In the genomic region with DNA sequence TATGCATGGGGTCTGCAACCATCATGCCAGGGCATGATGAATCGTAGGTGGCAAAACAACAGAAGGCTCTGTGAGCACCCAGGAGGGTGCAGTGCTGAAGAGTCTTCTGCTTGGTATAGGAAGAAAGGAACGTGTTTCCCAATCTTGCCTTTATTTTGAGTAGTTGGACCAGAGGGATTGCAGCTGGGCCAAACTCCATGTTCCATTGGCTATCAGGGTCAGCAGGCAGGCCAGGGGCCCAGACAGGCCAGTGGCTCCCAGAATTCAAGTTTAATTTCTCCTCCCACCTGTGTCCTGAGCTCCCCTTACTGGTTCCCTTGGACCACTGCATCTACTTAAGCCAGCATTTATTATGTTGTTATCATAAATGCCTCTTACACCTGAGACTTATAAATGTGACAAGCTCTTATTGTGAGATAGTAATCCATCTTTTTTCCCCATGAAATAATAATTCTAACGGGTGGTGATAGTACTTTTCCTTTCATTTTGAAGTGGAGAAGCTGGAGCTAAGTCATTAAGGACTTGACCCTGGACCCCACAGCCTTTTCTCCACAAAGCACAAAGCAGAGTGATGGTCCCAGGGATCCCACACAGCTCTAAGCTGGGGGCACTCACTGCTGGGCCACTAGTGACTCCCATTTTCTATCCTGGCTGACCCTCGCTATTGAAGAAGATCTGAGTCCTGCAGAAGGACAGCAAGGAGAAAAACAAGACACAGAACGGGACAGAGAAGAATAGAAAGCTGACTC, we compare ENCODE assay signal across 8 cellular contexts. TPM values are rescaled to one million over a fixed set of nuclear protein-coding genes. Genes with fewer than 3 reads are reported as not detected.
DNase-seq lines count a peak whose midpoint lies in the region; ATAC-seq, FAIRE-seq and TF ChIP-seq lines count a peak whose summit lies in the region.

No MANE protein-coding gene starts in this region.

- TF ChIP-seq RAD21 in GM12878 (IDR thresholded peaks at IDR 0.05; ENCODE audit: insufficient read depth, low read depth, low read length), result peak; percentile 45

- WGBS in GM12878 (ENCODE audit: insufficient coverage, insufficient replicate concordance, low lambda C conversion rate, missing lambda C conversion rate), result 16% methylated on average over 5 of the region's 5 CpGs

- POLR2A ChIA-PET in GM12878 (lab: Charles Lee), result interaction anchor here (0.5 to 3.5 kb wide), 9 partner anchors 9 to 1947 kb away, joined by 3 to 27 read pairs (median 4); a partner anchor contains a TSS

- in situ Hi-C loops in GM12878 (cut with MboI), result no loop called here

- no peak for TF ChIP-seq POLR2A in GM12878 (IDR thresholded peaks at IDR 0.05; ENCODE audit: low read depth, low read length)

- TF ChIP-seq EP300 in GM12878 (IDR thresholded peaks at IDR 0.05; ENCODE audit: borderline replicate concordance in 1 of 2, control insufficient read depth in 1 of 2, low read depth in 2 of 2, low read length in 2 of 2), result no peak

- H3K79me2 ChIP-seq in GM12878 (ENCODE audit: control insufficient read depth, insufficient read depth, low read length), result peaks cover 40% of the 10 kb centered on the region

- H4K20me1 ChIP-seq in GM12878 (ENCODE audit: control insufficient read depth, insufficient read depth), result peaks cover 7% of the 10 kb centered on the region

- SMC1A ChIA-PET in GM12878 (lab: Charles Lee; ENCODE audit: uncharacterized antibody, unreplicated experiment), result interaction anchor here (0.6 to 1.8 kb wide), 17 partner anchors 9 to 824 kb away, joined by 3 to 7 read pairs (median 4); a partner anchor contains a TSS

- H3K27ac ChIP-seq in GM12878 (ENCODE audit: control insufficient read depth, insufficient read depth), result peak overlapping the region; percentile 99

- H3K4me3 ChIP-seq in AG10803 (ENCODE audit: low read length) (peak overlapping the region; percentile 83), GM12878 (peak overlapping the region; percentile 99), mucosa of stomach (ENCODE audit: low read length) (peak overlapping the region; percentile 96)

- ATAC-seq in HG03108 (IDR thresholded peaks at IDR 0.05; ENCODE audit: unreplicated experiment) (peak; percentile 13), GM12878 (peak; percentile 10; the same call in 1 of the 3 replicates), HG03354 (IDR thresholded peaks at IDR 0.05; ENCODE audit: poor library complexity, severe bottlenecking, unreplicated experiment) (no peak)

- H3K36me3 ChIP-seq in GM12878 (ENCODE audit: control insufficient read depth in 2 of 2, insufficient read depth in 2 of 2, low read length in 1 of 2) (peaks cover 5 to 15% of the 10 kb centered on the region in 2 experiments; a peak in 3 of 4 replicates), mucosa of stomach (ENCODE audit: control insufficient read depth, insufficient read depth, low read length) (no peaks in the 10 kb centered on the region)

- no peak for FAIRE-seq in GM12878 (lab: Jason Lieb, UNC)

- H3K9ac ChIP-seq in GM12878 (ENCODE audit: control insufficient read depth, insufficient read depth, low read length) (peak overlapping the region; percentile 99), mucosa of stomach (ENCODE audit: low read length) (peak overlapping the region; percentile 96)

- CTCF ChIA-PET in GM12878 (lab: Yijun Ruan, JAX), result interaction anchor here (0.6 to 5.3 kb wide), 14 partner anchors 9 to 344 kb away, joined by 3 to 62 read pairs (median 4); no protein-coding TSS in a partner anchor

- peak overlapping the region; percentile 85 for H2AFZ ChIP-seq in GM12878 (ENCODE audit: control insufficient read depth, low read depth, low read length)

- H3K4me2 ChIP-seq in GM12878 (ENCODE audit: control insufficient read depth, insufficient read depth), result peak overlapping the region; percentile 65

- TSS peak; percentile 91 for BruUV-seq in GM12878 (replicated peaks; lab: Mats Ljungman, UMichigan)

- no peaks in the 10 kb centered on the region for H3K27me3 ChIP-seq in GM12878 (replicated peaks in 1 of 2; ENCODE audit: control insufficient read depth in 2 of 2, insufficient read depth in 2 of 2, low read length in 1 of 2)
- no peaks in the 10 kb centered on the region for H3K27me3 ChIP-seq in mucosa of stomach (ENCODE audit: control insufficient read depth, insufficient read depth, low read length)

- RAD21 ChIA-PET in GM12878 (lab: Charles Lee; ENCODE audit: unreplicated experiment), result interaction anchor here (0.7 to 2.7 kb wide), 6 partner anchors 16 to 41 kb away, joined by 3 to 27 read pairs (median 4); no protein-coding TSS in a partner anchor

- intact Hi-C loops in GM12878 (cut with micrococcal nuclease; ENCODE audit: unreplicated experiment), result loop anchor here (1.0 kb wide), 1 partner anchor 31 kb away; no protein-coding TSS in a partner anchor

- DNase-seq in AG10803 (ENCODE audit: low read depth), result no peak
- no peak for DNase-seq in GM12878 (ENCODE audit: low read depth, low spot score)
- DNase-seq in KG1 (lab: John Stamatoyannopoulos, UW), result no peak
- no peak for DNase-seq in NCI-H524 (lab: John Stamatoyannopoulos, UW)
- DNase-seq in NCI-H1694 treated with DMSO at 0.1 percent for 48 hours (lab: John Stamatoyannopoulos, UW), result no peak

- H3K9me3 ChIP-seq in GM12878 (replicated peaks; ENCODE audit: control insufficient read depth, insufficient read depth, low read length), result peaks cover 2% of the 10 kb centered on the region; the same call in 2 of the 3 replicates
- H3K9me3 ChIP-seq in mucosa of stomach (ENCODE audit: control insufficient read depth, low read length), result no peaks in the 10 kb centered on the region

- H3K4me1 ChIP-seq in GM12878 (ENCODE audit: control insufficient read depth, insufficient read depth, low read length) (peaks cover 31% of the 10 kb centered on the region), mucosa of stomach (ENCODE audit: control insufficient read depth, insufficient read depth, low read length) (peaks cover 9% of the 10 kb centered on the region)

- no peak for TF ChIP-seq CTCF in AG10803 (conservative IDR thresholded peaks at IDR 0.05; ENCODE audit: low read length)
- peak; percentile 3 to 28 (median 23); a peak in 1 of 6 replicates for TF ChIP-seq CTCF in GM12878 (IDR thresholded peaks at IDR 0.05 in 2 of 3, conservative IDR thresholded peaks at IDR 0.05 in 1 of 3; ENCODE audit: control insufficient read depth in 2 of 3, extremely low read depth in 1 of 3, insufficient read depth in 1 of 3, low read depth in 3 of 3, low read length in 3 of 3)

TF ChIP-seq in GM12878, 131 proteins besides CTCF, POLR2A, EP300 and RAD21:
- TF ChIP-seq JUND (IDR thresholded peaks at IDR 0.05; ENCODE audit: low read depth, low read length), result no peak
- TF ChIP-seq MAX (IDR thresholded peaks at IDR 0.05; ENCODE audit: low read depth, low read length), result 0 out of 2 replicates have a peak, but pooled peaks have one; percentile 35
- no peak for TF ChIP-seq POLR2AphosphoS5 (IDR thresholded peaks at IDR 0.05; ENCODE audit: low read length)

RNA-seq across cellular contexts. Expression of gene TRIM38, which starts 0.8 kb away (rescaled TPM):
- total RNA-seq in GM12878 (2013; cell fraction: nucleolus; rRNA removed), result 33.7 and 35.2 TPM in 2 replicates
- total RNA-seq in GM12878 (2014; rRNA removed) (10.4 and 11.6 TPM in 2 replicates), GM12878 (2014; rRNA removed; fragmentation: Illumina TruSeq; extraction: Trizol) (14.3 and 15.0 TPM in 2 replicates), GM12878 (2021) (12.3 and 13.0 TPM in 2 replicates)
- 7.7 TPM for polyA plus RNA-seq in GM12878 (2011; ENCODE audit: low read depth)
- polyA plus RNA-seq in GM12878 (2011; rRNA removed) (14.7 and 16.9 TPM in 2 replicates), GM12878 (2014; fragmentation: Illumina TruSeq; extraction: Trizol) (14.3 and 18.5 TPM in 2 replicates), GM12878 (2014; fragmentation: Nextera tagmentation; extraction: Ambion mirVana) (1 to 10 TPM; 4.5 to 5.9 TPM), GM12878 (2014; rRNA removed) (10.5 and 11.2 TPM in 2 replicates), GM12878 (2016; fragmentation: Nextera tagmentation; extraction: Ambion mirVana) (10 to 100 TPM in 1 of 2 experiments, 1 to 10 TPM in 1; 9.4 to 10.9 TPM)
- polyA plus RNA-seq in GM12878 (2011; cell fraction: cytosol; rRNA removed), result 8.1 and 9.5 TPM in 2 replicates
- polyA plus RNA-seq in GM12878 (2011; cell fraction: nucleus; rRNA removed), result 16.7 and 17.4 TPM in 2 replicates
- polyA plus RNA-seq in GM12878 (2012), result 8.6 and 9.8 TPM in 2 replicates
- 16.9 and 17.1 TPM in 2 replicates for polyA minus RNA-seq in GM12878 (2011; rRNA and poly(A)+ RNA removed)
- polyA minus RNA-seq in GM12878 (2011; cell fraction: cytosol; rRNA and poly(A)+ RNA removed), result 6.9 and 7.4 TPM in 2 replicates
- 11.6 and 15.7 TPM in 2 replicates for polyA minus RNA-seq in GM12878 (2011; cell fraction: nucleus; rRNA and poly(A)+ RNA removed)

RNA-seq across cellular contexts. Expression of gene SLC17A2, which starts 31.3 kb away (rescaled TPM):
- total RNA-seq in GM12878 (2013; cell fraction: nucleolus; rRNA removed), result not detected in 2 replicates
- total RNA-seq in GM12878 (2014; rRNA removed) (not detected in 2 replicates), GM12878 (2014; rRNA removed; fragmentation: Illumina TruSeq; extraction: Trizol) (not detected in 2 replicates), GM12878 (2021) (not detected in 2 replicates)
- polyA plus RNA-seq in GM12878 (2011; ENCODE audit: low read depth), result not detected
- polyA plus RNA-seq in GM12878 (2011; rRNA removed) (not detected in 2 replicates), GM12878 (2014; fragmentation: Illumina TruSeq; extraction: Trizol) (not detected in 2 replicates), GM12878 (2014; fragmentation: Nextera tagmentation; extraction: Ambion mirVana) (not detected), GM12878 (2014; rRNA removed) (not detected in 2 replicates), GM12878 (2016; fragmentation: Nextera tagmentation; extraction: Ambion mirVana) (not detected)
- polyA plus RNA-seq in GM12878 (2011; cell fraction: cytosol; rRNA removed), result not detected in 2 replicates
- not detected in 2 replicates for polyA plus RNA-seq in GM12878 (2011; cell fraction: nucleus; rRNA removed)
- not detected in 2 replicates for polyA plus RNA-seq in GM12878 (2012)
- not detected in 2 replicates for polyA minus RNA-seq in GM12878 (2011; rRNA and poly(A)+ RNA removed)
- not detected in 2 replicates for polyA minus RNA-seq in GM12878 (2011; cell fraction: cytosol; rRNA and poly(A)+ RNA removed)
- polyA minus RNA-seq in GM12878 (2011; cell fraction: nucleus; rRNA and poly(A)+ RNA removed), result not detected in 2 replicates
